Comparison of ENCODE assay signal across 1 cellular context in the genomic region with DNA sequence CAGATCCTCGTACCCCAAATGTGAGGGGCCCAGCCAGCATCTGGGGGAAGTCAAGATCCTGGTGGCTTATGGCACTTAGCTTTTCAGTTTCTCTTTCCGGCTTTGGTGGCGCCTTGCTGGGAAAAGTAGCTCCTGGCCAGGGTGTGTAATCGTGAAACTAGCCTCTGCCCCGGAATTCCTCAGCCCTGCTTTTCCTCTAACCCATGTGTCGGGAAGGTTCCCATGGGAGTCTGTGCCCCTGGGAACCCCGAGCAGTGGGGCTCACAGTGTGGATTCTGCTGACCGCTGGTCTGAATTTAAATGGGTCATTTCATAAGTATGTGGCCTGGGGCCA.
TF ChIP-seq lines count a peak whose summit lies in the region.

No MANE protein-coding gene starts in this region.

TF ChIP-seq in H1, 55 proteins besides CTCF, POLR2A, EP300 and RAD21:
- TF ChIP-seq, protein P1, sequence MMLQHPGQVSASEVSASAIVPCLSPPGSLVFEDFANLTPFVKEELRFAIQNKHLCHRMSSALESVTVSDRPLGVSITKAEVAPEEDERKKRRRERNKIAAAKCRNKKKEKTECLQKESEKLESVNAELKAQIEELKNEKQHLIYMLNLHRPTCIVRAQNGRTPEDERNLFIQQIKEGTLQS (IDR thresholded peaks at IDR 0.05; ENCODE audit: insufficient read depth, low read depth, low read length) = no peak
